Comparison of ENCODE assay signal across 1 cellular context in the genomic region with DNA sequence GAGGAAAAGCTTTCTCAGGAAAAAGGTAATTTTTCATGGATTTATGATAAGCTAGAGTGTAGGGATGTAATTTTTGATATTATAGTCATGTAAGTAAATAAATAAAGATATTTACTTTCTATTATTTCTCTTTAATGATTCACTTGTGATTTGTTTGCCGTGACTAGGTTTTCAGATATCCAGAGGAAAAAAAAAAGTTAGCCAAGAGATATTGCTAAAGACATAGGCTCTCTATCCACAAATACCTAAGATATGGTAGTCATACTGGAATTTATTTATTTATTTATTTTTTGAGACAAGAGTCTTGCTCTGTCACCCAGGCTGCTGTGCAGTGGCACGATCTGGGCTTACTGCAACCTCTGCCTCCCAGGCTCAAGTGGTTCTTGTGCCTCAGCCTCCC.
TF ChIP-seq lines count a peak whose summit lies in the region.

No MANE protein-coding gene starts in this region.

TF ChIP-seq in IMR-90, 13 proteins besides CTCF, POLR2A, EP300 and RAD21:
- TF ChIP-seq CEBPB (IDR thresholded peaks at IDR 0.05; ENCODE audit: low read depth, low read length) (peak; percentile 44; the same call in 1 of the 2 replicates), MXI1 (IDR thresholded peaks at IDR 0.05; ENCODE audit: borderline replicate concordance, low read depth, low read length) (no peak)
